33 cellular contexts compared by ENCODE assay signal in genomic region chr17:52762794-52763167, GRCh38.
"Had no signal": no experiment of that assay in that cellular context is flagged by ENCODE, and none has a peak within 500 bp of the region (broad histone marks: within the 10 kb centered on the region; RNA-seq: fewer than 3 reads in every experiment).

No MANE protein-coding gene starts in this region.

- ATAC-seq: activated CD8-positive, alpha-beta memory T cell treated with anti-CD3 and anti-CD28 coated beads, Interleukin-2, amount 10 ng/mL, durations not matched to agents 7 days and 5 days; activated CD8-positive, alpha-beta T cell treated with anti-CD3 and anti-CD28 coated beads, Interleukin-2, amount 10 ng/mL, durations not matched to agents 7 days and 5 days; activated naive CD8-positive, alpha-beta T cell treated with anti-CD3 and anti-CD28 coated beads, Interleukin-2, amount 50 U/mL, for 24 hours had no signal

- H3K27me3 ChIP-seq: ascending aorta, cardiac muscle cell had no signal

- H3K4me1 ChIP-seq: ascending aorta had no signal

- H3K27ac Mint-ChIP-seq: activated B cell treated with CpG ODN at 0.5 μM for 24 hours; activated CD4-positive, alpha-beta memory T cell treated with anti-CD3 and anti-CD28 coated beads, Interleukin-2, amount 10 ng/mL, durations not matched to agents 7 days and 5 days; activated CD4-positive, alpha-beta T cell treated with anti-CD3 and anti-CD28 coated beads, Interleukin-2, amount 10 ng/mL, durations not matched to agents 7 days and 5 days; activated CD8-positive, alpha-beta memory T cell treated with anti-CD3 and anti-CD28 coated beads, Interleukin-2, amount 10 ng/mL, durations not matched to agents 7 days and 5 days; activated CD8-positive, alpha-beta T cell treated with anti-CD3 and anti-CD28 coated beads, Interleukin-2, amount 10 ng/mL, durations not matched to agents 7 days and 5 days; activated naive CD4-positive, alpha-beta T cell treated with anti-CD3 and anti-CD28 coated beads, Interleukin-2, amount 10 ng/mL, durations not matched to agents 7 days and 5 days; activated naive CD4-positive, alpha-beta T cell treated with anti-CD3 and anti-CD28 coated beads, Interleukin-2, amount 50 U/mL, for 24 hours; activated naive CD8-positive, alpha-beta T cell; activated naive CD8-positive, alpha-beta T cell treated with anti-CD3 and anti-CD28 coated beads, Interleukin-2, amount 10 ng/mL, durations not matched to agents 7 days and 5 days; activated naive CD8-positive, alpha-beta T cell treated with anti-CD3 and anti-CD28 coated beads, Interleukin-2, amount 50 U/mL, for 24 hours; activated T-cell treated with anti-CD3 and anti-CD28 coated beads, Interleukin-2, amount 50 U/mL, for 24 hours; activated T-helper 2 cell treated with anti-CD3 and anti-CD28 coated beads, Interferon-gamma antibody, Interleukin-2, Interleukin-4, amounts not matched to agents 10 μg/mL and 5 μg/mL and 100 μg/mL, durations not matched to agents 14 hours and 24 hours and 36 hours; brain; T-helper 1 cell treated with Interleukin-12 subunit alpha and Interleukin-12 subunit beta and Interleukin-4 antibody, amounts not matched to agents 30 μg/mL and 1 μg/mL, for 36 hours; T-helper 2 cell treated with Interferon-gamma antibody and Interleukin-4, amounts not matched to agents 5 μg/mL and 100 μg/mL, for 36 hours had no signal

- H3K27ac ChIP-seq: ascending aorta, cardiac muscle cell, VCaP had no signal

- H3K4me3 ChIP-seq: ascending aorta, cardiac muscle cell had no signal

- H3K4me1 Mint-ChIP-seq: activated B cell treated with CpG ODN at 0.5 μM for 24 hours; activated CD4-positive, alpha-beta memory T cell treated with anti-CD3 and anti-CD28 coated beads, Interleukin-2, amount 10 ng/mL, durations not matched to agents 7 days and 5 days; activated CD4-positive, alpha-beta T cell treated with anti-CD3 and anti-CD28 coated beads, Interleukin-2, amount 10 ng/mL, durations not matched to agents 7 days and 5 days; activated CD8-positive, alpha-beta memory T cell treated with anti-CD3 and anti-CD28 coated beads, Interleukin-2, amount 10 ng/mL, durations not matched to agents 7 days and 5 days; activated naive CD4-positive, alpha-beta T cell treated with anti-CD3 and anti-CD28 coated beads, Interleukin-2, amount 10 ng/mL, durations not matched to agents 7 days and 5 days; activated naive CD4-positive, alpha-beta T cell treated with anti-CD3 and anti-CD28 coated beads, Interleukin-2, amount 50 U/mL, for 24 hours; activated naive CD8-positive, alpha-beta T cell treated with anti-CD3 and anti-CD28 coated beads, Interleukin-2, amount 10 ng/mL, durations not matched to agents 7 days and 5 days; activated naive CD8-positive, alpha-beta T cell treated with anti-CD3 and anti-CD28 coated beads, Interleukin-2, amount 50 U/mL, for 24 hours; central memory CD8-positive, alpha-beta T cell had no signal

- H3K4me3 Mint-ChIP-seq: activated B cell treated with CpG ODN at 0.5 μM for 24 hours; activated CD4-positive, alpha-beta memory T cell treated with anti-CD3 and anti-CD28 coated beads, Interleukin-2, amount 10 ng/mL, durations not matched to agents 7 days and 5 days; activated CD4-positive, alpha-beta T cell treated with anti-CD3 and anti-CD28 coated beads, Interleukin-2, amount 10 ng/mL, durations not matched to agents 7 days and 5 days; activated CD8-positive, alpha-beta memory T cell treated with anti-CD3 and anti-CD28 coated beads, Interleukin-2, amount 10 ng/mL, durations not matched to agents 7 days and 5 days; activated CD8-positive, alpha-beta T cell treated with anti-CD3 and anti-CD28 coated beads, Interleukin-2, amount 10 ng/mL, durations not matched to agents 7 days and 5 days; activated naive CD4-positive, alpha-beta T cell treated with anti-CD3 and anti-CD28 coated beads, Interleukin-2, amount 10 ng/mL, durations not matched to agents 7 days and 5 days; activated naive CD4-positive, alpha-beta T cell treated with anti-CD3 and anti-CD28 coated beads, Interleukin-2, amount 50 U/mL, for 24 hours; activated naive CD8-positive, alpha-beta T cell; activated naive CD8-positive, alpha-beta T cell treated with anti-CD3 and anti-CD28 coated beads, Interleukin-2, amount 10 ng/mL, durations not matched to agents 7 days and 5 days; activated naive CD8-positive, alpha-beta T cell treated with anti-CD3 and anti-CD28 coated beads, Interleukin-2, amount 50 U/mL, for 24 hours; activated T-cell treated with anti-CD3 and anti-CD28 coated beads, Interleukin-2, amount 50 U/mL, for 24 hours; brain; central memory CD8-positive, alpha-beta T cell; T-helper 1 cell treated with Interleukin-12 subunit alpha and Interleukin-12 subunit beta and Interleukin-4 antibody, amounts not matched to agents 30 μg/mL and 1 μg/mL, for 36 hours; T-helper 2 cell treated with Interferon-gamma antibody and Interleukin-4, amounts not matched to agents 5 μg/mL and 100 μg/mL, for 36 hours had no signal

- H3K27me3 Mint-ChIP-seq: activated B cell treated with CpG ODN at 0.5 μM for 24 hours; activated CD4-positive, alpha-beta memory T cell treated with anti-CD3 and anti-CD28 coated beads, Interleukin-2, amount 10 ng/mL, durations not matched to agents 7 days and 5 days; activated CD4-positive, alpha-beta T cell treated with anti-CD3 and anti-CD28 coated beads, Interleukin-2, amount 10 ng/mL, durations not matched to agents 7 days and 5 days; activated CD8-positive, alpha-beta memory T cell treated with anti-CD3 and anti-CD28 coated beads, Interleukin-2, amount 10 ng/mL, durations not matched to agents 7 days and 5 days; activated naive CD4-positive, alpha-beta T cell treated with anti-CD3 and anti-CD28 coated beads, Interleukin-2, amount 10 ng/mL, durations not matched to agents 7 days and 5 days; activated naive CD4-positive, alpha-beta T cell treated with anti-CD3 and anti-CD28 coated beads, Interleukin-2, amount 50 U/mL, for 24 hours; activated naive CD8-positive, alpha-beta T cell; activated naive CD8-positive, alpha-beta T cell treated with anti-CD3 and anti-CD28 coated beads, Interleukin-2, amount 10 ng/mL, durations not matched to agents 7 days and 5 days; activated naive CD8-positive, alpha-beta T cell treated with anti-CD3 and anti-CD28 coated beads, Interleukin-2, amount 50 U/mL, for 24 hours; activated T-cell treated with anti-CD3 and anti-CD28 coated beads, Interleukin-2, amount 50 U/mL, for 24 hours; brain; central memory CD8-positive, alpha-beta T cell had no signal

- H3K9me3 ChIP-seq: ascending aorta had no signal

- H3K36me3 ChIP-seq: ascending aorta, cardiac muscle cell had no signal

- DNase-seq: activated B cell treated with CpG ODN at 0.5 μM for 24 hours; activated CD4-positive, alpha-beta memory T cell treated with anti-CD3 and anti-CD28 coated beads, Interleukin-2, amount 10 ng/mL, durations not matched to agents 7 days and 5 days; activated CD4-positive, alpha-beta T cell treated with anti-CD3 and anti-CD28 coated beads for 4 hours; activated CD4-positive, alpha-beta T cell treated with anti-CD3 and anti-CD28 coated beads, Interleukin-2, amount 10 ng/mL, durations not matched to agents 7 days and 5 days; activated CD4-positive, alpha-beta T cell treated with anti-CD3 and anti-CD28 coated beads, Interleukin-2, amount 50 U/mL, for 48 hours; activated CD4-positive, CD25-positive, alpha-beta regulatory T cell treated with anti-CD3 and anti-CD28 coated beads, Interleukin-2, amount 50 U/mL, for 72 hours; activated CD8-positive, alpha-beta memory T cell treated with anti-CD3 and anti-CD28 coated beads for 24 hours; activated CD8-positive, alpha-beta memory T cell treated with anti-CD3 and anti-CD28 coated beads, Interleukin-2, amount 10 ng/mL, durations not matched to agents 7 days and 5 days; activated CD8-positive, alpha-beta memory T cell treated with anti-CD3 and anti-CD28 coated beads, Interleukin-2, amount 50 U/mL, for 48 hours; activated CD8-positive, alpha-beta T cell treated with anti-CD3 and anti-CD28 coated beads, Interleukin-2, amount 10 ng/mL, durations not matched to agents 7 days and 5 days; activated effector memory CD4-positive, alpha-beta T cell treated with Interleukin-2 at 50 U/mL for 16 hours; activated gamma-delta T cell; activated naive CD4-positive, alpha-beta T cell treated with anti-CD3 and anti-CD28 coated beads, Interleukin-2, amount 10 ng/mL, durations not matched to agents 7 days and 5 days; activated naive CD4-positive, alpha-beta T cell treated with Interleukin-2 at 50 U/mL for 16 hours; activated naive CD8-positive, alpha-beta T cell treated with anti-CD3 and anti-CD28 coated beads, Interleukin-2, amount 10 ng/mL, durations not matched to agents 7 days and 5 days; activated naive CD8-positive, alpha-beta T cell treated with anti-CD3 and anti-CD28 coated beads, Interleukin-2, amount 50 U/mL, for 24 hours; activated T-cell treated with anti-CD3 and anti-CD28 coated beads, Interleukin-2, amount 50 U/mL, for 24 hours; activated T-cell treated with anti-CD3 and anti-CD28 coated beads, Interleukin-2, amount 50 U/mL, for 48 hours; caudate nucleus; cerebellar nuclear complex; T-helper 1 cell; T-helper 2 cell; T-helper 9 cell had no signal

- H3K36me3 Mint-ChIP-seq: activated CD8-positive, alpha-beta memory T cell treated with anti-CD3 and anti-CD28 coated beads, Interleukin-2, amount 10 ng/mL, durations not matched to agents 7 days and 5 days; activated naive CD4-positive, alpha-beta T cell treated with anti-CD3 and anti-CD28 coated beads, Interleukin-2, amount 10 ng/mL, durations not matched to agents 7 days and 5 days; activated naive CD4-positive, alpha-beta T cell treated with anti-CD3 and anti-CD28 coated beads, Interleukin-2, amount 50 U/mL, for 24 hours; activated naive CD8-positive, alpha-beta T cell; activated naive CD8-positive, alpha-beta T cell treated with anti-CD3 and anti-CD28 coated beads, Interleukin-2, amount 10 ng/mL, durations not matched to agents 7 days and 5 days; brain had no signal
